Comparison of ENCODE assay signal across 8 cellular contexts in genomic region chr13:80339841-80340642, GRCh38. TPM values are rescaled to one million over a fixed set of nuclear protein-coding genes. Genes with fewer than 3 reads are reported as not detected.
DNase-seq lines count a peak whose midpoint lies in the region; ATAC-seq, FAIRE-seq and TF ChIP-seq lines count a peak whose summit lies in the region.

No MANE protein-coding gene starts in this region.

- H3K4me1 ChIP-seq in body of pancreas (peaks cover 31% of the 10 kb centered on the region), iPS-20b (ENCODE audit: insufficient read depth, low read length) (peaks cover 31% of the 10 kb centered on the region), small intestine (ENCODE audit: control insufficient read depth in 2 of 2, insufficient read depth in 1 of 2, low read depth in 1 of 2, low read length in 1 of 2) (no peaks in the 10 kb centered on the region)

- in situ Hi-C loops in Caki2 (cut with HindIII; ENCODE audit: low pct_unique_long_range_greater_than_20kb, low sequenced_read_pairs), result no loop called here

- H3K36me3 ChIP-seq in body of pancreas (replicated peaks in 1 of 2; ENCODE audit: insufficient read depth in 1 of 2, low read depth in 2 of 2) (no peaks in the 10 kb centered on the region), iPS-20b (ENCODE audit: insufficient read depth, low read depth, low read length) (peaks cover 35% of the 10 kb centered on the region), small intestine (ENCODE audit: control insufficient read depth in 2 of 2, insufficient read depth in 2 of 2, low read length in 2 of 2) (peaks cover 0 to 2% of the 10 kb centered on the region in 2 donors)

- FAIRE-seq in small intestine (lab: Jason Lieb, UNC), result no peak

- no peaks in the 10 kb centered on the region for H3K9me3 ChIP-seq in body of pancreas
- H3K9me3 ChIP-seq in iPS-20b (ENCODE audit: insufficient read depth, low read depth, low read length), result no peaks in the 10 kb centered on the region
- H3K9me3 ChIP-seq in small intestine (ENCODE audit: control insufficient read depth, low read depth), result no peaks in the 10 kb centered on the region

- no peak for TF ChIP-seq CTCF in body of pancreas (IDR thresholded peaks at IDR 0.05)

- no peaks in the 10 kb centered on the region for H3K27me3 ChIP-seq in body of pancreas
- peaks cover 14% of the 10 kb centered on the region for H3K27me3 ChIP-seq in iPS-20b (ENCODE audit: insufficient read depth, low read length)
- H3K27me3 ChIP-seq in small intestine (ENCODE audit: control insufficient read depth in 2 of 2, insufficient read depth in 2 of 2, low read length in 2 of 2), result no peaks in the 10 kb centered on the region

- peak; percentile 27 for ATAC-seq in GM21576 (IDR thresholded peaks at IDR 0.05; ENCODE audit: unreplicated experiment)
- peak; percentile 6 for ATAC-seq in body of pancreas
- ATAC-seq in GM21528 (IDR thresholded peaks at IDR 0.05; ENCODE audit: low FRiP score, unreplicated experiment), result no peak

- peak overlapping the region; percentile 94 to 99 (median 98) for H3K27ac ChIP-seq in body of pancreas
- peak overlapping the region; percentile 95 for H3K27ac ChIP-seq in iPS-20b (ENCODE audit: low read length)
- H3K27ac ChIP-seq in small intestine (ENCODE audit: low read depth in 1 of 2, low read length in 1 of 2), result peak overlapping the region; percentile 94 to 99

- WGBS in body of pancreas, 2 donors, result 0% methylated on average over 30 to 63 of the region's 63 CpGs
- 0 to 1% (median 1%) methylated on average over 56 to 63 of the region's 63 CpGs for WGBS in small intestine, 3 donors

- intact Hi-C loops in body of pancreas (cut with DNase I), result no loop called here

- H3K4me3 ChIP-seq in body of pancreas, result peak overlapping the region; percentile 75 to 82
- peak overlapping the region; percentile 92 for H3K4me3 ChIP-seq in iPS-20b (ENCODE audit: low read length)
- peak overlapping the region; percentile 92 to 96 for H3K4me3 ChIP-seq in small intestine (ENCODE audit: low read depth in 1 of 2, low read length in 2 of 2)

- peak; percentile 23 for DNase-seq in Caki2 (ENCODE audit: low read depth)
- DNase-seq in NOMO-1 (lab: John Stamatoyannopoulos, UW; ENCODE audit: unreplicated experiment in 2 of 2), result peak; percentile 43 to 60
- peak; percentile 46 to 61 (median 58) for DNase-seq in body of pancreas
- peak; percentile 86 for DNase-seq in small intestine
- DNase-seq in NCI-H2171 treated with DMSO at 0.1 percent for 48 hours (lab: John Stamatoyannopoulos, UW), result no peak

- H3K9ac ChIP-seq in iPS-20b (ENCODE audit: low read depth, low read length), result peak overlapping the region; percentile 100

- peak in 2 of 3 donors; percentile 45 to 46 for TF ChIP-seq POLR2A in body of pancreas (IDR thresholded peaks at IDR 0.05)

RNA-seq across cellular contexts. Expression of gene SPRY2, which starts 0.9 kb away (rescaled TPM):
- total RNA-seq in Caki2 (2014; rRNA removed; shearing (Covaris generic); ENCODE audit: low replicate concordance), result 1.2 and 9.2 TPM in 2 replicates
- 10 to 100 TPM; 26.5 to 33.3 TPM for total RNA-seq in body of pancreas
- polyA plus RNA-seq in small intestine, result 10 to 100 TPM; 10.3 to 27.7 (median 16.3) TPM
